In genomic region chr19:54905908-54906511, GRCh38 we compare ENCODE assay signal across 17 cellular contexts. TPM values are rescaled to one million over a fixed set of nuclear protein-coding genes. Genes with fewer than 3 reads are reported as not detected.
DNase-seq lines count a peak whose midpoint lies in the region; ATAC-seq and TF ChIP-seq lines count a peak whose summit lies in the region.
"Had no signal": no experiment of that assay in that cellular context is flagged by ENCODE, and none has a peak within 500 bp of the region (broad histone marks: within the 10 kb centered on the region; RNA-seq: fewer than 3 reads in every experiment).

Gene NCR1 (plus strand): TSS chr19:54906148. CDS start chr19:54906188, 40 bp downstream.

- CTCF ChIA-PET in activated CD4-positive, alpha-beta T cell treated with anti-CD3 and anti-CD28 coated beads for 36 hours (lab: Charles Lee): no interaction called here
- CTCF ChIA-PET in Panc1 (lab: Charles Lee) (no interaction called here), HEK293T (lab: Yijun Ruan, JAX) (no interaction called here)

- peak; percentile 13 for DNase-seq in activated CD4-positive, alpha-beta T cell treated with anti-CD3 and anti-CD28 coated beads for 36 hours
- no peak for DNase-seq in activated CD4-positive, alpha-beta T cell treated with anti-CD3 and anti-CD28 coated beads for 48 hours
- no peak for DNase-seq in Panc1 (ENCODE audit: low read depth, low spot score)
- DNase-seq in islet precursor cell: peak; percentile 75
- peak; percentile 10 to 16 for DNase-seq in stimulated activated CD8-positive, alpha-beta memory T cell treated with anti-CD3 and anti-CD28 coated beads, Interleukin-4, amount 100 ng/mL, for 4 hours (ENCODE audit: low read depth in 2 of 2, low spot score in 1 of 2)
- DNase-seq in LoVo (ENCODE audit: low spot score): no peak
- DNase-seq in HEK293T (ENCODE audit: extremely low spot score): no peak
- no peak for DNase-seq in ureter (ENCODE audit: low spot score)
- DNase-seq: activated naive CD4-positive, alpha-beta T cell treated with anti-CD3 and anti-CD28 coated beads for 36 hours; central memory CD4-positive, alpha-beta T cell; esophagus squamous epithelium; NCI-H2227 treated with DMSO at 0.1 percent for 48 hours had no signal

- no peak within 1 kb of the TSS for H3K27ac ChIP-seq in Panc1 (ENCODE audit: low read length)
- H3K27ac ChIP-seq: esophagus squamous epithelium, right lobe of liver, vagina, VCaP had no signal

- no peak for TF ChIP-seq CTCF in Panc1 (IDR thresholded peaks at IDR 0.05)

- no TSS peak for BruUV-seq in Panc1 (replicated peaks; lab: Mats Ljungman, UMichigan)

- H3K4me3 ChIP-seq in Panc1 (ENCODE audit: low read depth in 2 of 2, low read length in 2 of 2): no peak within 1 kb of the TSS
- H3K4me3 ChIP-seq: esophagus squamous epithelium, right lobe of liver, vagina had no signal

- no peak for ATAC-seq in activated CD4-positive, alpha-beta T cell treated with anti-CD3 and anti-CD28 coated beads for 36 hours
- ATAC-seq in Panc1: peak; percentile 60; the same call in 1 of the 2 replicates
- ATAC-seq: Right ventricle myocardium inferior had no signal

- intact Hi-C loops in activated CD4-positive, alpha-beta T cell treated with anti-CD3 and anti-CD28 coated beads for 36 hours (cut with DNase I, micrococcal nuclease): no loop called here
- intact Hi-C loops in Panc1 (cut with micrococcal nuclease; ENCODE audit: unreplicated experiment): no loop called here

- no peaks in the 10 kb centered on the region for H3K9me3 Mint-ChIP-seq in activated CD4-positive, alpha-beta T cell treated with anti-CD3 and anti-CD28 coated beads for 36 hours (ENCODE audit: low read depth)
- H3K9me3 Mint-ChIP-seq: activated naive CD4-positive, alpha-beta T cell treated with anti-CD3 and anti-CD28 coated beads for 36 hours had no signal

- no peaks in the 10 kb centered on the region for H3K9me3 ChIP-seq in Panc1 (ENCODE audit: control insufficient read depth, insufficient read depth, low read depth, low read length)
- H3K9me3 ChIP-seq: esophagus squamous epithelium, right lobe of liver, vagina had no signal

- peaks cover 6% of the 10 kb centered on the region for H3K27me3 Mint-ChIP-seq in activated CD4-positive, alpha-beta T cell treated with anti-CD3 and anti-CD28 coated beads for 36 hours

- H3K36me3 ChIP-seq in Panc1 (ENCODE audit: control insufficient read depth, insufficient read depth, low read length): no peaks in the 10 kb centered on the region
- H3K36me3 ChIP-seq: esophagus squamous epithelium, right lobe of liver, vagina had no signal

- no peaks in the 10 kb centered on the region for H3K36me3 Mint-ChIP-seq in activated CD4-positive, alpha-beta T cell treated with anti-CD3 and anti-CD28 coated beads for 36 hours (ENCODE audit: low read depth)

- H3K27ac Mint-ChIP-seq in activated CD4-positive, alpha-beta T cell treated with anti-CD3 and anti-CD28 coated beads for 36 hours: no peak within 1 kb of the TSS
- H3K27ac Mint-ChIP-seq: activated naive CD4-positive, alpha-beta T cell treated with anti-CD3 and anti-CD28 coated beads for 36 hours had no signal

- in situ Hi-C loops in Panc1 (cut with HindIII; ENCODE audit: low pct_unique_long_range_greater_than_20kb, low sequenced_read_pairs): no loop called here

- H3K4me3 Mint-ChIP-seq in activated CD4-positive, alpha-beta T cell treated with anti-CD3 and anti-CD28 coated beads for 36 hours: no peak within 1 kb of the TSS
- H3K4me3 Mint-ChIP-seq: activated naive CD4-positive, alpha-beta T cell treated with anti-CD3 and anti-CD28 coated beads for 36 hours had no signal

- H3K27me3 ChIP-seq in Panc1 (ENCODE audit: control insufficient read depth, insufficient read depth, low read length): no peaks in the 10 kb centered on the region
- H3K27me3 ChIP-seq: esophagus squamous epithelium, right lobe of liver, vagina had no signal

- H3K4me1 Mint-ChIP-seq in activated CD4-positive, alpha-beta T cell treated with anti-CD3 and anti-CD28 coated beads for 36 hours: no peaks in the 10 kb centered on the region

- H3K4me1 ChIP-seq in Panc1 (ENCODE audit: control insufficient read depth, insufficient read depth, low read length): no peaks in the 10 kb centered on the region
- H3K4me1 ChIP-seq: esophagus squamous epithelium, right lobe of liver, vagina had no signal

- POLR2A ChIA-PET in activated CD4-positive, alpha-beta T cell treated with anti-CD3 and anti-CD28 coated beads for 36 hours (lab: Charles Lee): no interaction called here
- POLR2A ChIA-PET in Panc1 (lab: Charles Lee) (no interaction called here), HEK293T (lab: Yijun Ruan, JAX) (no interaction called here)

TF ChIP-seq in HEK293T, 16 proteins besides CTCF, POLR2A, EP300 and RAD21:
- TF ChIP-seq FOXA1 (IDR thresholded peaks at IDR 0.05) (no peak), FOXM1 (IDR thresholded peaks at IDR 0.05; ENCODE audit: borderline replicate concordance) (no peak), LEF1 (IDR thresholded peaks at IDR 0.05; ENCODE audit: borderline replicate concordance) (no peak), L3MBTL2 (conservative IDR thresholded peaks at IDR 0.05) (no peak), SUZ12 (IDR thresholded peaks at IDR 0.05) (no peak), HDGF (IDR thresholded peaks at IDR 0.05; ENCODE audit: borderline replicate concordance) (no peak), ZNF384 (IDR thresholded peaks at IDR 0.05) (no peak), ELF4 (IDR thresholded peaks at IDR 0.05) (no peak)

RNA-seq across cellular contexts. Expression of gene NCR1, which starts in this region (rescaled TPM):
- total RNA-seq in activated CD4-positive, alpha-beta T cell treated with anti-CD3 and anti-CD28 coated beads for 36 hours: not detected
- not detected for total RNA-seq in Panc1 (2021; ENCODE audit: unreplicated experiment)
- not detected for polyA plus RNA-seq in Panc1 (2012; ENCODE audit: insufficient read length)
- total RNA-seq in ureter: not detected
- total RNA-seq: activated naive CD4-positive, alpha-beta T cell treated with anti-CD3 and anti-CD28 coated beads for 36 hours; esophagus squamous epithelium; Right ventricle myocardium inferior had no signal
- polyA plus RNA-seq: AG04450 had no signal

Comparison
In these comparisons a context has a peak if more than half of its experiments do, and no peak if none do; other contexts are left out.
1. Peak in DNase-seq in activated CD4-positive, alpha-beta T cell treated with anti-CD3 and anti-CD28 coated beads for 36 hours; RNA of the gene not detected or under 1 TPM.
2. Peak in ATAC-seq in Panc1; RNA of the gene not detected or under 1 TPM.
3. DNase-seq: peak in islet precursor cell (single experiment) and stimulated activated CD8-positive, alpha-beta memory T cell treated with anti-CD3 and anti-CD28 coated beads, Interleukin-4, amount 100 ng/mL, for 4 hours (2 of 2); none in activated CD4-positive, alpha-beta T cell treated with anti-CD3 and anti-CD28 coated beads for 48 hours (single experiment), Panc1 (single experiment), LoVo (single experiment), HEK293T (single experiment) and ureter (single experiment).